Comparison of ENCODE assay signal across 27 cellular contexts in the genomic region with DNA sequence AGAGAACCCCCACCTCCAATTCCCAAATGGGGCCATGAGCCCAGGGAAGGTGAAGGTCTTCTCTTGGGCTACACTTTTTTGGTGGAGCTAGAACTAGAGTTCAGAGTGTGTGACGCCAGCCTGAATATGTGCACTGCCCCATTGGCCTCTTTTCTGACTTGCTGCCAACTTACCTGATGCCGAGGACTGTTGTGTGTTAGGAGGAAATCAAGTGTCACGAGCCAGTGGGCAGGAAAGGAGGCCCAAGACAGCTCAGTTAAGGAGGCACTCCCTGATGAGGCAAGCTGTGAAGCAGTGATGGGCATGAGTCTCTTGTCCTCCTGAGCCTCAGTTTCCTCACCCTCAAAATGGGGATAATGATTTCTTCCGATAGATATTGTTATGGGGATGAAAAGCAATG.
"Had no signal": no experiment of that assay in that cellular context is flagged by ENCODE, and none has a peak within 500 bp of the region (broad histone marks: within the 10 kb centered on the region; RNA-seq: fewer than 3 reads in every experiment).

No MANE protein-coding gene starts in this region.

- DNase-seq: hippocampal formation; kidney glomerular epithelial cell; left colon; left lung; lower lobe of right lung; mammary epithelial cell; mesenchymal stem cell; naive thymus-derived CD8-positive, alpha-beta T cell; nephron progenitor cell; ovary; retina; right cardiac atrium; stimulated activated CD4-positive, alpha-beta T cell treated with anti-CD3 and anti-CD28 coated beads, Interleukin-12 subunit alpha, Interleukin-12 subunit beta, amount 100 ng/mL, for 4 hours; stimulated activated CD4-positive, alpha-beta T cell treated with anti-CD3 and anti-CD28 coated beads, Interleukin-15, amount 100 ng/mL, for 24 hours; stimulated activated CD4-positive, alpha-beta T cell treated with anti-CD3 and anti-CD28 coated beads, Interleukin-2, amount 100 ng/mL, for 24 hours; stimulated activated CD4-positive, alpha-beta T cell treated with anti-CD3 and anti-CD28 coated beads, Interleukin-4, amount 100 ng/mL, for 1 hour; stimulated activated naive B cell treated with anti-CD40 and anti-IgM and Interleukin-4, amounts not matched to agents 10 μg/mL and 1 μg/mL and 100 μg/mL, for 72 hours; stimulated activated naive CD8-positive, alpha-beta T cell treated with anti-CD3 and anti-CD28 coated beads, Interleukin-15, Interleukin-2, amounts not matched to agents 100 U/mL and 50 U/mL, for 24 hours; stomach; testis; trophoblast cell; upper lobe of right lung; uterus had no signal

- H3K4me3 ChIP-seq: left lung, lower lobe of right lung, neural progenitor cell, ovary, skin epidermis, stomach, testis, tibial artery, upper lobe of right lung, uterus had no signal

- H3K27me3 Mint-ChIP-seq: stimulated activated naive B cell treated with anti-CD40 and anti-IgM and Interleukin-4, amounts not matched to agents 10 μg/mL and 1 μg/mL and 100 μg/mL, for 72 hours had no signal

- H3K4me1 Mint-ChIP-seq: naive thymus-derived CD8-positive, alpha-beta T cell; nephron progenitor cell had no signal

- H3K36me3 Mint-ChIP-seq: naive thymus-derived CD8-positive, alpha-beta T cell had no signal

- H3K9me3 Mint-ChIP-seq: naive thymus-derived CD8-positive, alpha-beta T cell; nephron progenitor cell; neural progenitor cell; stimulated activated naive B cell treated with anti-CD40 and anti-IgM and Interleukin-4, amounts not matched to agents 10 μg/mL and 1 μg/mL and 100 μg/mL, for 72 hours had no signal

- H3K27ac Mint-ChIP-seq: naive thymus-derived CD8-positive, alpha-beta T cell; nephron progenitor cell; neural progenitor cell; stimulated activated naive B cell treated with anti-CD40 and anti-IgM and Interleukin-4, amounts not matched to agents 10 μg/mL and 1 μg/mL and 100 μg/mL, for 72 hours had no signal

- ATAC-seq: left colon; lower lobe of right lung; naive thymus-derived CD8-positive, alpha-beta T cell; right cardiac atrium; sciatic nerve; stimulated activated naive B cell treated with anti-CD40 and anti-IgM and Interleukin-4, amounts not matched to agents 10 μg/mL and 1 μg/mL and 100 μg/mL, for 72 hours; stimulated activated naive CD8-positive, alpha-beta T cell treated with anti-CD3 and anti-CD28 coated beads, Interleukin-15, Interleukin-2, amounts not matched to agents 100 U/mL and 50 U/mL, for 24 hours; upper lobe of right lung had no signal

- H3K4me3 Mint-ChIP-seq: naive thymus-derived CD8-positive, alpha-beta T cell; nephron progenitor cell; neural progenitor cell; stimulated activated naive B cell treated with anti-CD40 and anti-IgM and Interleukin-4, amounts not matched to agents 10 μg/mL and 1 μg/mL and 100 μg/mL, for 72 hours had no signal
